9 cellular contexts compared by ENCODE assay signal in genomic region chr15:98823012-98823458, GRCh38.
DNase-seq lines count a peak whose midpoint lies in the region; ATAC-seq and TF ChIP-seq lines count a peak whose summit lies in the region.
"Had no signal": no experiment of that assay in that cellular context is flagged by ENCODE, and none has a peak within 500 bp of the region (broad histone marks: within the 10 kb centered on the region; RNA-seq: fewer than 3 reads in every experiment).

No MANE protein-coding gene starts in this region.

- TF ChIP-seq POLR2A in tibial nerve (IDR thresholded peaks at IDR 0.05) = no peak

- intact Hi-C loops in Panc1 (cut with micrococcal nuclease; ENCODE audit: unreplicated experiment) = no loop called here
- intact Hi-C loops in tibial artery (cut with DNase I; ENCODE audit: low total_unique reads) = no loop called here

- H3K4me1 ChIP-seq in Panc1 (ENCODE audit: control insufficient read depth, insufficient read depth, low read length) (peaks cover 5% of the 10 kb centered on the region), tibial artery (peaks cover 0 to 54% (median 16%) of the 10 kb centered on the region in 4 donors), tibial nerve (peaks cover 0 to 13% (median 0%) of the 10 kb centered on the region in 4 donors)

- H3K9me3 ChIP-seq in Panc1 (ENCODE audit: control insufficient read depth, insufficient read depth, low read depth, low read length) = peaks cover 15% of the 10 kb centered on the region; the same call in 1 of the 2 replicates
- peaks cover 0 to 9% (median 0%) of the 10 kb centered on the region in 3 donors for H3K9me3 ChIP-seq in tibial artery
- peaks cover 0 to 37% (median 6%) of the 10 kb centered on the region in 4 donors for H3K9me3 ChIP-seq in tibial nerve

- H3K27ac ChIP-seq in Panc1 (ENCODE audit: low read length) = no peak overlapping the region
- H3K27ac ChIP-seq in tibial artery = peak overlapping the region; percentile 31 to 39
- no peak overlapping the region for H3K27ac ChIP-seq in tibial nerve

- 64 to 77% methylated on average over 2 of the region's 2 CpGs for WGBS in tibial nerve, 2 donors

- in situ Hi-C loops in Panc1 (cut with HindIII; ENCODE audit: low pct_unique_long_range_greater_than_20kb, low sequenced_read_pairs) = no loop called here

- no peaks in the 10 kb centered on the region for H3K27me3 ChIP-seq in Panc1 (ENCODE audit: control insufficient read depth, insufficient read depth, low read length)
- no peaks in the 10 kb centered on the region for H3K27me3 ChIP-seq in tibial artery
- no peaks in the 10 kb centered on the region for H3K27me3 ChIP-seq in tibial nerve

- peak; percentile 31; the same call in 1 of the 2 replicates for ATAC-seq in Panc1
- no peak for ATAC-seq in HG03095 (IDR thresholded peaks at IDR 0.05; ENCODE audit: unreplicated experiment)
- ATAC-seq in GM21360 (IDR thresholded peaks at IDR 0.05; ENCODE audit: unreplicated experiment) = no peak
- ATAC-seq: HCT116 had no signal

- CTCF ChIA-PET in Panc1 (lab: Charles Lee) = no interaction called here

- no peaks in the 10 kb centered on the region for H3K36me3 ChIP-seq in Panc1 (ENCODE audit: control insufficient read depth, insufficient read depth, low read length)
- H3K36me3 ChIP-seq in tibial artery = peaks cover 0 to 8% (median 0%) of the 10 kb centered on the region in 3 donors
- H3K36me3 ChIP-seq in tibial nerve = peaks cover 0 to 14% (median 0%) of the 10 kb centered on the region in 3 donors

- TF ChIP-seq EP300 in tibial nerve (IDR thresholded peaks at IDR 0.05) = no peak

- BruUV-seq in Panc1 (replicated peaks; lab: Mats Ljungman, UMichigan) = no TSS peak

- no peak overlapping the region for H3K4me3 ChIP-seq in Panc1 (ENCODE audit: low read depth in 2 of 2, low read length in 2 of 2)
- H3K4me3 ChIP-seq in tibial artery = no peak overlapping the region
- no peak overlapping the region for H3K4me3 ChIP-seq in tibial nerve

- TF ChIP-seq CTCF in Panc1 (IDR thresholded peaks at IDR 0.05) = no peak
- no peak for TF ChIP-seq CTCF in tibial artery (IDR thresholded peaks at IDR 0.05)
- no peak for TF ChIP-seq CTCF in tibial nerve (IDR thresholded peaks at IDR 0.05)

- POLR2A ChIA-PET in Panc1 (lab: Charles Lee) = interaction anchor here (0.9 kb wide), 1 partner anchor 72 kb away, joined by 3 read pairs; no protein-coding TSS in a partner anchor

- DNase-seq in SIG-M5 treated with dmso at 0.1 percent for 504 hours (lab: John Stamatoyannopoulos, UW; ENCODE audit: unreplicated experiment) = peak; percentile 16
- no peak for DNase-seq in SIG-M5 (lab: John Stamatoyannopoulos, UW)
- DNase-seq in Panc1 (ENCODE audit: low read depth, low spot score) = no peak
- DNase-seq in glomerular visceral epithelial cell (ENCODE audit: extremely low spot score) = peak; percentile 46
- no peak for DNase-seq in tibial artery
- no peak for DNase-seq in tibial nerve (ENCODE audit: low spot score in 2 of 2)

Comparison
In these comparisons a context has a peak if more than half of its experiments do, and no peak if none do; other contexts are left out.
1. DNase-seq: peak in SIG-M5 treated with dmso at 0.1 percent for 504 hours (single experiment) and glomerular visceral epithelial cell (single experiment); none in SIG-M5 (single experiment), Panc1 (single experiment), tibial artery (0 of 2) and tibial nerve (0 of 2).
2. H3K27ac ChIP-seq: peak in tibial artery (2 of 2); none in Panc1 (single experiment) and tibial nerve (0 of 4).